In genomic region chr17:27633312-27634025, GRCh38 we compare ENCODE assay signal across 11 cellular contexts. TPM values are rescaled to one million over a fixed set of nuclear protein-coding genes. Genes with fewer than 3 reads are reported as not detected.
DNase-seq lines count a peak whose midpoint lies in the region; ATAC-seq, FAIRE-seq and TF ChIP-seq lines count a peak whose summit lies in the region.
"Had no signal": no experiment of that assay in that cellular context is flagged by ENCODE, and none has a peak within 500 bp of the region (broad histone marks: within the 10 kb centered on the region; RNA-seq: fewer than 3 reads in every experiment).

No MANE protein-coding gene starts in this region.

- H3K27me3 Mint-ChIP-seq in activated CD8-positive, alpha-beta T cell treated with anti-CD3 and anti-CD28 coated beads, Interleukin-2, amount 10 ng/mL, durations not matched to agents 7 days and 5 days (ENCODE audit: low read depth) = no peaks in the 10 kb centered on the region
- no peaks in the 10 kb centered on the region for H3K27me3 Mint-ChIP-seq in activated CD8-positive, alpha-beta T cell treated with anti-CD3 and anti-CD28 coated beads for 36 hours

- H3K4me3 ChIP-seq in K562 (no peak overlapping the region), right lobe of liver (no peak overlapping the region), subcutaneous abdominal adipose tissue (ENCODE audit: low read depth in 1 of 5, low read length in 5 of 5) (peak overlapping the region in 2 of 5 donors; percentile 22 to 29), PC-9 (no peak overlapping the region)

- no peaks in the 10 kb centered on the region for H3K9me3 Mint-ChIP-seq in activated CD8-positive, alpha-beta T cell treated with anti-CD3 and anti-CD28 coated beads, Interleukin-2, amount 10 ng/mL, durations not matched to agents 7 days and 5 days (ENCODE audit: insufficient read depth)
- no peaks in the 10 kb centered on the region for H3K9me3 Mint-ChIP-seq in activated CD8-positive, alpha-beta T cell treated with anti-CD3 and anti-CD28 coated beads for 36 hours

- peak; percentile 82 for FAIRE-seq in K562 (lab: Jason Lieb, UNC)
- FAIRE-seq: TTC549 had no signal

- H3K4me1 ChIP-seq in K562 (replicated peaks in 1 of 2; ENCODE audit: control insufficient read depth in 2 of 2, insufficient read depth in 2 of 2, low read length in 2 of 2) = peaks cover 34 to 35% of the 10 kb centered on the region in 2 experiments
- H3K4me1 ChIP-seq in right lobe of liver = peaks cover 0 to 9% (median 0%) of the 10 kb centered on the region in 4 donors
- peaks cover 10 to 50% (median 38%) of the 10 kb centered on the region in 5 donors for H3K4me1 ChIP-seq in subcutaneous abdominal adipose tissue (ENCODE audit: control insufficient read depth in 5 of 5, insufficient read depth in 5 of 5, low read length in 5 of 5)
- no peaks in the 10 kb centered on the region for H3K4me1 ChIP-seq in PC-9 (replicated peaks; ENCODE audit: insufficient read depth)

- H3K36me3 Mint-ChIP-seq in activated CD8-positive, alpha-beta T cell treated with anti-CD3 and anti-CD28 coated beads, Interleukin-2, amount 10 ng/mL, durations not matched to agents 7 days and 5 days (ENCODE audit: low read depth) = peaks cover 41% of the 10 kb centered on the region
- H3K36me3 Mint-ChIP-seq in activated CD8-positive, alpha-beta T cell treated with anti-CD3 and anti-CD28 coated beads for 36 hours (ENCODE audit: low read depth) = peaks cover 2% of the 10 kb centered on the region

- POLR2A ChIA-PET in activated CD8-positive, alpha-beta T cell treated with anti-CD3 and anti-CD28 coated beads, Interleukin-2, amount 10 ng/mL, durations not matched to agents 7 days and 5 days (lab: Charles Lee) = interaction anchor here (0.8 to 1.4 kb wide), 4 partner anchors 11 to 174 kb away, joined by 3 to 4 read pairs (median 3); no protein-coding TSS in a partner anchor
- POLR2A ChIA-PET in activated CD8-positive, alpha-beta T cell treated with anti-CD3 and anti-CD28 coated beads for 36 hours (lab: Charles Lee) = interaction anchor here (1.0 kb wide), 1 partner anchor 19 kb away, joined by 3 read pairs; no protein-coding TSS in a partner anchor
- POLR2A ChIA-PET in K562 (lab: Yijun Ruan, JAX) (interaction anchor here (0.5 to 1.5 kb wide), 3 partner anchors 9 to 109 kb away, joined by 3 to 5 read pairs (median 4); no protein-coding TSS in a partner anchor), PC-9 (lab: Charles Lee; ENCODE audit: unreplicated experiment) (no interaction called here)

- no peaks in the 10 kb centered on the region for H3K9me3 ChIP-seq in K562 (replicated peaks; ENCODE audit: control insufficient read depth, insufficient read depth, low read depth, low read length)
- H3K9me3 ChIP-seq in right lobe of liver = no peaks in the 10 kb centered on the region
- no peaks in the 10 kb centered on the region for H3K9me3 ChIP-seq in subcutaneous abdominal adipose tissue (ENCODE audit: control insufficient read depth in 5 of 5, low read length in 5 of 5)
- H3K9me3 ChIP-seq in PC-9 (ENCODE audit: insufficient read depth, low read depth) = no peaks in the 10 kb centered on the region

- H3K4me2 ChIP-seq in K562 (ENCODE audit: insufficient read depth, low read length) = peak overlapping the region; percentile 55
- no peak overlapping the region for H3K4me2 ChIP-seq in PC-9

- BruUV-seq in K562 (replicated peaks; lab: Mats Ljungman, UMichigan) (no TSS peak), PC-9 (replicated peaks; lab: Mats Ljungman, UMichigan) (no TSS peak)

- TF ChIP-seq CTCF in activated CD8-positive, alpha-beta T cell treated with anti-CD3 and anti-CD28 coated beads for 36 hours (IDR thresholded peaks at IDR 0.05) = no peak
- TF ChIP-seq CTCF in K562 (IDR thresholded peaks at IDR 0.05 in 2 of 3, conservative IDR thresholded peaks at IDR 0.05 in 1 of 3; ENCODE audit: insufficient read depth in 2 of 3, low read depth in 1 of 3, low read length in 3 of 3) (no peak), right lobe of liver (IDR thresholded peaks at IDR 0.05) (no peak), PC-9 (conservative IDR thresholded peaks at IDR 0.05) (no peak)

- ATAC-seq in activated CD8-positive, alpha-beta T cell treated with anti-CD3 and anti-CD28 coated beads, Interleukin-2, amount 10 ng/mL, durations not matched to agents 7 days and 5 days = no peak
- no peak for ATAC-seq in activated CD8-positive, alpha-beta T cell treated with anti-CD3 and anti-CD28 coated beads for 36 hours
- peak; percentile 72 for ATAC-seq in K562
- ATAC-seq in right lobe of liver = peak in 3 of 4 donors; percentile 16 to 47 (median 40)
- no peak for ATAC-seq in HG02973 (IDR thresholded peaks at IDR 0.05; ENCODE audit: unreplicated experiment)

- TF ChIP-seq POLR2A in K562 (conservative IDR thresholded peaks at IDR 0.05) = no peak
- no peak for TF ChIP-seq POLR2A in right lobe of liver (IDR thresholded peaks at IDR 0.05)

- TF ChIP-seq EP300 in K562 (IDR thresholded peaks at IDR 0.05; ENCODE audit: low read length) = peak; percentile 22; the same call in 1 of the 2 replicates

- H3K27ac Mint-ChIP-seq in activated CD8-positive, alpha-beta T cell treated with anti-CD3 and anti-CD28 coated beads, Interleukin-2, amount 10 ng/mL, durations not matched to agents 7 days and 5 days = peak overlapping the region; percentile 57
- no peak overlapping the region for H3K27ac Mint-ChIP-seq in activated CD8-positive, alpha-beta T cell treated with anti-CD3 and anti-CD28 coated beads for 36 hours

- 16% methylated on average over 12 of the region's 14 CpGs for whole genome bisulfite sequencing in K562 (ENCODE audit: insufficient coverage, low coverage, missing lambda C conversion rate)
- 60% methylated on average over 5 of the region's 14 CpGs for WGBS in right lobe of liver (ENCODE audit: insufficient coverage, low coverage, low lambda C conversion rate, missing lambda C conversion rate)

- H4K20me1 ChIP-seq in K562 (replicated peaks; ENCODE audit: control insufficient read depth, insufficient read depth, low read length) (no peaks in the 10 kb centered on the region), PC-9 (ENCODE audit: insufficient read depth) (no peaks in the 10 kb centered on the region)

- in situ Hi-C loops in K562 (cut with MboI) = no loop called here

- TF ChIP-seq RAD21 in K562 (CRISPR knock-in tag; conservative IDR thresholded peaks at IDR 0.05 in 1 of 2, IDR thresholded peaks at IDR 0.05 in 1 of 2) = no peak

- peaks cover 3% of the 10 kb centered on the region; the same call in 1 of the 2 replicates for H3F3A ChIP-seq in PC-9 (ENCODE audit: insufficient read depth, low read depth)

- no peaks in the 10 kb centered on the region for H3K79me2 ChIP-seq in K562 (ENCODE audit: control insufficient read depth, insufficient read depth, low read length)
- H3K79me2 ChIP-seq in PC-9 (ENCODE audit: low read depth) = no peaks in the 10 kb centered on the region

- no peaks in the 10 kb centered on the region for H3K9me2 ChIP-seq in PC-9 (ENCODE audit: insufficient read depth)

- no peaks in the 10 kb centered on the region for H3K9me1 ChIP-seq in K562 (ENCODE audit: control insufficient read depth, insufficient read depth, low read length)

- intact Hi-C loops in activated CD8-positive, alpha-beta T cell treated with anti-CD3 and anti-CD28 coated beads for 36 hours (cut with micrococcal nuclease) = no loop called here
- intact Hi-C loops in K562 (cut with micrococcal nuclease) = no loop called here
- intact Hi-C loops in right lobe of liver (cut with DNase I) = no loop called here
- intact Hi-C loops in PC-9 (cut with micrococcal nuclease; ENCODE audit: unreplicated experiment) = no loop called here

- H3K4me3 Mint-ChIP-seq in activated CD8-positive, alpha-beta T cell treated with anti-CD3 and anti-CD28 coated beads, Interleukin-2, amount 10 ng/mL, durations not matched to agents 7 days and 5 days = peak overlapping the region; percentile 92
- no peak overlapping the region for H3K4me3 Mint-ChIP-seq in activated CD8-positive, alpha-beta T cell treated with anti-CD3 and anti-CD28 coated beads for 36 hours

- CTCF ChIA-PET in activated CD8-positive, alpha-beta T cell treated with anti-CD3 and anti-CD28 coated beads, Interleukin-2, amount 10 ng/mL, durations not matched to agents 7 days and 5 days (lab: Charles Lee) = interaction anchor here (0.5 to 3.7 kb wide), 8 partner anchors 13 to 314 kb away, joined by 3 to 16 read pairs (median 4); no protein-coding TSS in a partner anchor
- CTCF ChIA-PET in activated CD8-positive, alpha-beta T cell treated with anti-CD3 and anti-CD28 coated beads for 36 hours (lab: Charles Lee) = interaction anchor here (1.8 to 4.3 kb wide), 4 partner anchors 21 to 300 kb away, joined by 4 to 18 read pairs (median 5); no protein-coding TSS in a partner anchor
- CTCF ChIA-PET in K562 (lab: Yijun Ruan, JAX; ENCODE audit: low intra/inter-chr PET ratio) = no interaction called here
- CTCF ChIA-PET in PC-9 (lab: Charles Lee) = no interaction called here

- H3K9ac ChIP-seq in K562 (ENCODE audit: insufficient read depth in 1 of 2, low read depth in 2 of 2, low read length in 2 of 2) = peak overlapping the region; percentile 49 to 82; a peak in 3 of 4 replicates
- peak overlapping the region in 3 of 5 donors; percentile 13 to 59 (median 51) for H3K9ac ChIP-seq in subcutaneous abdominal adipose tissue (ENCODE audit: low read length in 5 of 5)

- peaks cover 61% of the 10 kb centered on the region for H3K4me1 Mint-ChIP-seq in activated CD8-positive, alpha-beta T cell treated with anti-CD3 and anti-CD28 coated beads, Interleukin-2, amount 10 ng/mL, durations not matched to agents 7 days and 5 days (ENCODE audit: low read depth)
- H3K4me1 Mint-ChIP-seq in activated CD8-positive, alpha-beta T cell treated with anti-CD3 and anti-CD28 coated beads for 36 hours (ENCODE audit: low read depth) = peaks cover 25% of the 10 kb centered on the region

- H2AFZ ChIP-seq in K562 (ENCODE audit: low read depth, low read length) (peak overlapping the region; percentile 80), PC-9 (no peak overlapping the region)

- H3K36me3 ChIP-seq in K562 (ENCODE audit: control insufficient read depth, insufficient read depth, low read length) = no peaks in the 10 kb centered on the region
- no peaks in the 10 kb centered on the region for H3K36me3 ChIP-seq in right lobe of liver
- no peaks in the 10 kb centered on the region for H3K36me3 ChIP-seq in subcutaneous abdominal adipose tissue (ENCODE audit: control insufficient read depth in 5 of 5, insufficient read depth in 5 of 5, low read length in 5 of 5)
- H3K36me3 ChIP-seq in PC-9 (ENCODE audit: low read depth) = no peaks in the 10 kb centered on the region

- H3K27me3 ChIP-seq in K562 (ENCODE audit: control insufficient read depth in 2 of 2, insufficient read depth in 2 of 2, low read length in 2 of 2) (no peaks in the 10 kb centered on the region), right lobe of liver (no peaks in the 10 kb centered on the region), subcutaneous abdominal adipose tissue (ENCODE audit: control insufficient read depth in 5 of 5, insufficient read depth in 4 of 5, low read length in 5 of 5) (no peaks in the 10 kb centered on the region), PC-9 (ENCODE audit: insufficient read depth, low read depth) (no peaks in the 10 kb centered on the region)

- DNase-seq in activated CD8-positive, alpha-beta T cell treated with anti-CD3 and anti-CD28 coated beads, Interleukin-2, amount 10 ng/mL, durations not matched to agents 7 days and 5 days = no peak
- no peak for DNase-seq in activated CD8-positive, alpha-beta T cell treated with anti-CD3 and anti-CD28 coated beads for 36 hours
- peak; percentile 62 to 76 (median 74) for DNase-seq in K562 (ENCODE audit: extremely low read depth in 1 of 4, low spot score in 3 of 4)
- DNase-seq in right lobe of liver = no peak
- no peak for DNase-seq in PC-9
- DNase-seq in NCI-H2196 (lab: John Stamatoyannopoulos, UW; ENCODE audit: unreplicated experiment) = no peak
- DNase-seq: mammary epithelial cell; stimulated activated CD4-positive, alpha-beta T cell treated with anti-CD3 and anti-CD28 coated beads, Interleukin-4, amount 100 ng/mL, for 4 hours had no signal

- H3K27ac ChIP-seq in K562 (ENCODE audit: extremely low read depth, low read depth, low read length) (peak overlapping the region; percentile 67), right lobe of liver (peak overlapping the region in 1 of 3 donors; percentile 34), subcutaneous abdominal adipose tissue (ENCODE audit: low read depth, low read length) (peak overlapping the region; percentile 56), PC-9 (no peak overlapping the region)

RNA-seq across cellular contexts. Expression of gene LGALS9, which starts 2.5 kb away (rescaled TPM):
- 100 to 1,000 TPM; 160 to 173 TPM for total RNA-seq in activated CD8-positive, alpha-beta T cell treated with anti-CD3 and anti-CD28 coated beads, Interleukin-2, amount 10 ng/mL, durations not matched to agents 7 days and 5 days
- 10 to 100 TPM; 17.3 to 18.4 TPM for total RNA-seq in activated CD8-positive, alpha-beta T cell treated with anti-CD3 and anti-CD28 coated beads for 36 hours
- total RNA-seq in K562 (2011; cell fraction: chromatin; rRNA removed; ENCODE audit: low replicate concordance) = 22.6 and 54.0 TPM in 2 replicates
- 22.5 and 24.7 TPM in 2 replicates for total RNA-seq in K562 (2011; cell fraction: nucleolus; rRNA removed)
- total RNA-seq in K562 (2011; cell fraction: nucleoplasm; rRNA removed) = 26.1 and 40.6 TPM in 2 replicates
- total RNA-seq in K562 (2014; rRNA removed) (2.8 and 3.0 TPM in 2 replicates), K562 (2014; rRNA removed; fragmentation: Illumina TruSeq; extraction: Trizol) (1.7 and 2.0 TPM in 2 replicates), K562 (2015; rRNA removed; fragmentation: Illumina TruSeq; extraction: Trizol) (3.7 and 4.8 TPM in 2 replicates), K562 (2021) (4.6 and 5.0 TPM in 2 replicates), right lobe of liver (10 to 100 TPM in 4 of 6 experiments, 1 to 10 TPM in 2; 9.1 to 37.9 (median 12.4) TPM), PC-9 (2021) (11.2 and 14.5 TPM in 2 replicates)
- polyA plus RNA-seq in K562 (2011; rRNA removed) (1.5 and 7.3 TPM in 2 replicates), K562 (2014; fragmentation: Illumina TruSeq; extraction: Trizol) (3.8 and 5.8 TPM in 2 replicates), K562 (2014; fragmentation: Nextera tagmentation; extraction: Ambion mirVana) (under 1 TPM; 0.45 to 0.77 TPM), K562 (2014; rRNA removed) (5.6 and 6.9 TPM in 2 replicates)
- polyA plus RNA-seq in K562 (2011; cell fraction: cytosol; rRNA removed) = 3.5 and 4.4 TPM in 2 replicates
- 11.1 and 15.7 TPM in 2 replicates for polyA plus RNA-seq in K562 (2011; cell fraction: nucleus; rRNA removed)
- 9.1 and 14.2 TPM in 2 replicates for polyA plus RNA-seq in K562 (2012)
- polyA minus RNA-seq in K562 (2011; rRNA and poly(A)+ RNA removed) = 3.0 and 4.4 TPM in 2 replicates
- 1.9 and 2.5 TPM in 2 replicates for polyA minus RNA-seq in K562 (2011; cell fraction: cytosol; rRNA and poly(A)+ RNA removed)
- polyA minus RNA-seq in K562 (2011; cell fraction: nucleus; rRNA and poly(A)+ RNA removed) = 3.1 and 7.2 TPM in 2 replicates

Comparison
In these comparisons a context has a peak if more than half of its experiments do, and no peak if none do; other contexts are left out.
1. ATAC-seq: peak in K562 (single experiment) and right lobe of liver (3 of 4); none in activated CD8-positive, alpha-beta T cell treated with anti-CD3 and anti-CD28 coated beads, Interleukin-2, amount 10 ng/mL, durations not matched to agents 7 days and 5 days (single experiment), activated CD8-positive, alpha-beta T cell treated with anti-CD3 and anti-CD28 coated beads for 36 hours (single experiment) and HG02973 (single experiment).
2. DNase-seq: peak in K562 (4 of 4); none in activated CD8-positive, alpha-beta T cell treated with anti-CD3 and anti-CD28 coated beads, Interleukin-2, amount 10 ng/mL, durations not matched to agents 7 days and 5 days (single experiment), activated CD8-positive, alpha-beta T cell treated with anti-CD3 and anti-CD28 coated beads for 36 hours (single experiment), right lobe of liver (0 of 3), PC-9 (0 of 2) and NCI-H2196 (single experiment).
3. CTCF ChIA-PET loops: an anchor here in activated CD8-positive, alpha-beta T cell treated with anti-CD3 and anti-CD28 coated beads, Interleukin-2, amount 10 ng/mL, durations not matched to agents 7 days and 5 days (0.5 to 3.7 kb wide) and activated CD8-positive, alpha-beta T cell treated with anti-CD3 and anti-CD28 coated beads for 36 hours (1.8 to 4.3 kb wide); none called in K562 and PC-9.